ENCODE assay signal across 10 cellular contexts in genomic region chr6:109006818-109007217, GRCh38.
A peak's percentile ranks its signal among the peaks of the same experiment; 100 is the strongest.
DNase-seq lines count a peak whose midpoint lies in the region; ATAC-seq, FAIRE-seq and TF ChIP-seq lines count a peak whose summit lies in the region.
"Had no signal": no experiment of that assay in that cellular context is flagged by ENCODE, and none has a peak within 500 bp of the region (broad histone marks: within the 10 kb centered on the region; RNA-seq: fewer than 3 reads in every experiment).

No MANE protein-coding gene starts in this region.

- intact Hi-C loops in right cardiac atrium (cut with DNase I), result loop anchor here in 3 of 4 donors (5.0 to 10.0 kb wide), 4 partner anchors 48 to 62 kb away; no protein-coding TSS in a partner anchor
- intact Hi-C loops in left ventricle myocardium superior (cut with micrococcal nuclease), result loop anchor here (10.0 kb wide), 1 partner anchor 58 kb away; no protein-coding TSS in a partner anchor
- intact Hi-C loops in GM12878 (cut with micrococcal nuclease; ENCODE audit: unreplicated experiment), result no loop called here
- intact Hi-C loops in natural killer cell (cut with micrococcal nuclease), result loop anchor here (5.0 kb wide), 5 partner anchors 40 to 450 kb away; no protein-coding TSS in a partner anchor
- intact Hi-C loops in lower leg skin (cut with DNase I; ENCODE audit: low total_unique reads), result no loop called here

- no peak overlapping the region for H3K4me2 ChIP-seq in GM12878 (ENCODE audit: control insufficient read depth, insufficient read depth)

- ATAC-seq in right cardiac atrium (no peak), left ventricle myocardium superior (no peak), GM12878 (no peak), natural killer cell (no peak), HG03457 (IDR thresholded peaks at IDR 0.05; ENCODE audit: unreplicated experiment) (no peak)

- SMC1A ChIA-PET in GM12878 (lab: Charles Lee; ENCODE audit: uncharacterized antibody, unreplicated experiment), result no interaction called here

- peaks cover 55 to 73% of the 10 kb centered on the region in 2 donors for H3K4me1 Mint-ChIP-seq in natural killer cell

- H2AFZ ChIP-seq in GM12878 (ENCODE audit: control insufficient read depth, low read depth, low read length), result no peak overlapping the region

- H3K27me3 ChIP-seq in right cardiac atrium (ENCODE audit: control insufficient read depth, insufficient read depth), result no peaks in the 10 kb centered on the region
- H3K27me3 ChIP-seq in GM12878 (replicated peaks in 1 of 2; ENCODE audit: control insufficient read depth in 2 of 2, insufficient read depth in 2 of 2, low read length in 1 of 2), result peaks cover 3 to 17% of the 10 kb centered on the region in 2 experiments; a peak in 3 of 4 replicates

- RAD21 ChIA-PET in GM12878 (lab: Charles Lee; ENCODE audit: unreplicated experiment), result no interaction called here

- TF ChIP-seq EP300 in GM12878 (IDR thresholded peaks at IDR 0.05; ENCODE audit: borderline replicate concordance in 1 of 2, control insufficient read depth in 1 of 2, low read depth in 2 of 2, low read length in 2 of 2), result no peak

- DNase-seq in right cardiac atrium (no peak), left ventricle myocardium superior (no peak), GM12878 (ENCODE audit: low read depth, low spot score) (no peak), natural killer cell (no peak), NOMO-1 treated with dmso at 0.1 percent for 144 hours (lab: John Stamatoyannopoulos, UW; ENCODE audit: unreplicated experiment) (no peak), D341Med (ENCODE audit: low spot score) (no peak), lower leg skin (ENCODE audit: low spot score in 2 of 2) (no peak)
- DNase-seq: activated CD8-positive, alpha-beta memory T cell treated with anti-CD3 and anti-CD28 coated beads, Interleukin-2, amount 50 U/mL, for 48 hours had no signal

- CTCF ChIA-PET in GM12878 (lab: Yijun Ruan, JAX), result no interaction called here

- no peak for TF ChIP-seq RAD21 in GM12878 (IDR thresholded peaks at IDR 0.05; ENCODE audit: insufficient read depth, low read depth, low read length)

- POLR2A ChIA-PET in GM12878 (lab: Charles Lee), result interaction anchor here (0.7 kb wide), 1 partner anchor 43 kb away, joined by 3 read pairs; no protein-coding TSS in a partner anchor

- no TSS peak for BruUV-seq in GM12878 (replicated peaks; lab: Mats Ljungman, UMichigan)

- TF ChIP-seq CTCF in GM12878 (IDR thresholded peaks at IDR 0.05 in 2 of 3, conservative IDR thresholded peaks at IDR 0.05 in 1 of 3; ENCODE audit: control insufficient read depth in 2 of 3, extremely low read depth in 1 of 3, insufficient read depth in 1 of 3, low read depth in 3 of 3, low read length in 3 of 3) (no peak), natural killer cell (IDR thresholded peaks at IDR 0.05) (no peak), lower leg skin (IDR thresholded peaks at IDR 0.05) (no peak)

- TF ChIP-seq POLR2A in GM12878 (IDR thresholded peaks at IDR 0.05; ENCODE audit: low read depth, low read length), result no peak
- TF ChIP-seq POLR2A in lower leg skin (IDR thresholded peaks at IDR 0.05), result no peak

- H3K9me3 ChIP-seq in right cardiac atrium (ENCODE audit: control insufficient read depth, low read length) (no peaks in the 10 kb centered on the region), GM12878 (replicated peaks; ENCODE audit: control insufficient read depth, insufficient read depth, low read length) (no peaks in the 10 kb centered on the region)
- H3K9me3 ChIP-seq: BLaER1 treated with 17β-estradiol and CSF1 and Interleukin-3, amounts not matched to agents 10 nM and 100 nM had no signal

- no peaks in the 10 kb centered on the region for H3K36me3 Mint-ChIP-seq in natural killer cell

- H3K79me2 ChIP-seq in GM12878 (ENCODE audit: control insufficient read depth, insufficient read depth, low read length), result no peaks in the 10 kb centered on the region

- H3K36me3 ChIP-seq in GM12878 (ENCODE audit: control insufficient read depth in 2 of 2, insufficient read depth in 2 of 2, low read length in 1 of 2), result no peaks in the 10 kb centered on the region

- H4K20me1 ChIP-seq in GM12878 (ENCODE audit: control insufficient read depth, insufficient read depth), result no peaks in the 10 kb centered on the region

- no peak overlapping the region for H3K27ac ChIP-seq in right cardiac atrium (ENCODE audit: low read length)
- H3K27ac ChIP-seq in GM12878 (ENCODE audit: control insufficient read depth, insufficient read depth), result no peak overlapping the region
- H3K27ac ChIP-seq: BLaER1 treated with 17β-estradiol and CSF1 and Interleukin-3, amounts not matched to agents 10 nM and 100 nM had no signal

- FAIRE-seq in GM12878 (lab: Jason Lieb, UNC), result peak; percentile 52

- peak overlapping the region; percentile 90 to 95 for H3K27ac Mint-ChIP-seq in natural killer cell

- no peaks in the 10 kb centered on the region for H3K27me3 Mint-ChIP-seq in natural killer cell (ENCODE audit: low read depth in 2 of 2)

- H3K4me1 ChIP-seq in right cardiac atrium (ENCODE audit: control insufficient read depth, insufficient read depth, low read length) (no peaks in the 10 kb centered on the region), GM12878 (ENCODE audit: control insufficient read depth, insufficient read depth, low read length) (peaks cover 9% of the 10 kb centered on the region)

- H3K9me3 Mint-ChIP-seq in natural killer cell, result no peaks in the 10 kb centered on the region

- in situ Hi-C loops in GM12878 (cut with MboI), result no loop called here

- 69% methylated on average over 1 of the region's 1 CpG for WGBS in right cardiac atrium
- 30% methylated on average over 1 of the region's 1 CpG for WGBS in GM12878 (ENCODE audit: insufficient coverage, insufficient replicate concordance, low lambda C conversion rate, missing lambda C conversion rate)
- 44 to 53% methylated on average over 1 of the region's 1 CpG for WGBS in lower leg skin, 2 donors

- H3K4me3 Mint-ChIP-seq in natural killer cell, result peak overlapping the region; percentile 97

- H3K4me3 ChIP-seq in right cardiac atrium (ENCODE audit: low read length) (peak overlapping the region; percentile 80), GM12878 (no peak overlapping the region), lower leg skin (ENCODE audit: low read depth, poor library complexity, severe bottlenecking) (no peak overlapping the region)

- no peak overlapping the region for H3K9ac ChIP-seq in GM12878 (ENCODE audit: control insufficient read depth, insufficient read depth, low read length)

TF ChIP-seq in GM12878, 131 proteins besides CTCF, POLR2A, EP300 and RAD21:
- TF ChIP-seq RBBP5 (conservative IDR thresholded peaks at IDR 0.05) (no peak), WRNIP1 (IDR thresholded peaks at IDR 0.05; ENCODE audit: borderline replicate concordance, low read depth, low read length) (no peak), SMAD5 (IDR thresholded peaks at IDR 0.05; ENCODE audit: low read depth) (no peak), BCL11A (IDR thresholded peaks at IDR 0.05; ENCODE audit: low read depth, low read length) (no peak), RELA (IDR thresholded peaks at IDR 0.05; ENCODE audit: borderline replicate concordance, partially characterized antibody) (no peak), CREM (IDR thresholded peaks at IDR 0.05; ENCODE audit: low read depth) (no peak), SIX5 (IDR thresholded peaks at IDR 0.05; ENCODE audit: low read depth, low read length, severe bottlenecking) (no peak)

Comparison
In these comparisons a context has a peak if more than half of its experiments do, and no peak if none do; other contexts are left out.
1. intact Hi-C loops: an anchor here in right cardiac atrium (5.0 to 10.0 kb wide), left ventricle myocardium superior (10.0 kb wide) and natural killer cell (5.0 kb wide); none called in GM12878 and lower leg skin.